Comparison of ENCODE assay signal across 2 cellular contexts in the genomic region with DNA sequence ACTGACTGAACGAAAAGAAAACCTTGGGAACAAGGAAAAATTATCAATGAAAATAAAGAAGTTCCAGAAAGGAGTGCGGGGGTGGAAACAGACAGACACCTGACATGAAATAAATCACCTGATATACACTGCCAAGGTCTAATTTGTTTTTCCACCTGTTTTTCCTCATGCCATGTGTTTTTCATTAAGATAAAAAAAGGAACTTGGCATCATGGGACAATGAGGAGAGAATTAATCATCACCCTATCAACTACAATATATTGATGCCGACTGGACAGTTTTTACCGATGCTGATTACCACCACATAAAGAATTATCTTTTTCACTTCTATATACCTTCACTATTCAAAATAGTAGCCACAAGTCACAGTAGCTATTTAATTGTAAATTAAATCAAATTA.
TF ChIP-seq lines count a peak whose summit lies in the region.

No MANE protein-coding gene starts in this region.

TF ChIP-seq in SK-N-SH, 30 proteins besides CTCF, POLR2A, EP300 and RAD21 (continued from another document):
- TF ChIP-seq, protein P1, sequence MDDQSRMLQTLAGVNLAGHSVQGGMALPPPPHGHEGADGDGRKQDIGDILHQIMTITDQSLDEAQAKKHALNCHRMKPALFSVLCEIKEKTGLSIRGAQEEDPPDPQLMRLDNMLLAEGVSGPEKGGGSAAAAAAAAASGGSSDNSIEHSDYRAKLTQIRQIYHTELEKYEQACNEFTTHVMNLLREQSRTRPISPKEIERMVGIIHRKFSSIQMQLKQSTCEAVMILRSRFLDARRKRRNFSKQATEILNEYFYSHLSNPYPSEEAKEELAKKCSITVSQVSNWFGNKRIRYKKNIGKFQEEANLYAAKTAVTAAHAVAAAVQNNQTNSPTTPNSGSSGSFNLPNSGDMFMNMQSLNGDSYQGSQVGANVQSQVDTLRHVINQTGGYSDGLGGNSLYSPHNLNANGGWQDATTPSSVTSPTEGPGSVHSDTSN (IDR thresholded peaks at IDR 0.05) = peak; percentile 72
- TF ChIP-seq TAF1 (IDR thresholded peaks at IDR 0.05; ENCODE audit: borderline replicate concordance, low read depth, low read length) (no peak), TCF12 (IDR thresholded peaks at IDR 0.05) (peak; percentile 86), NFIC (IDR thresholded peaks at IDR 0.05; ENCODE audit: borderline replicate concordance) (peak; percentile 52; the same call in 1 of the 2 replicates), FOXJ3 (CRISPR knock-in tag; IDR thresholded peaks at IDR 0.05) (no peak), USF2 (IDR thresholded peaks at IDR 0.05; ENCODE audit: borderline replicate concordance, low read depth, low read length) (no peak)
- TF ChIP-seq, protein P2, sequence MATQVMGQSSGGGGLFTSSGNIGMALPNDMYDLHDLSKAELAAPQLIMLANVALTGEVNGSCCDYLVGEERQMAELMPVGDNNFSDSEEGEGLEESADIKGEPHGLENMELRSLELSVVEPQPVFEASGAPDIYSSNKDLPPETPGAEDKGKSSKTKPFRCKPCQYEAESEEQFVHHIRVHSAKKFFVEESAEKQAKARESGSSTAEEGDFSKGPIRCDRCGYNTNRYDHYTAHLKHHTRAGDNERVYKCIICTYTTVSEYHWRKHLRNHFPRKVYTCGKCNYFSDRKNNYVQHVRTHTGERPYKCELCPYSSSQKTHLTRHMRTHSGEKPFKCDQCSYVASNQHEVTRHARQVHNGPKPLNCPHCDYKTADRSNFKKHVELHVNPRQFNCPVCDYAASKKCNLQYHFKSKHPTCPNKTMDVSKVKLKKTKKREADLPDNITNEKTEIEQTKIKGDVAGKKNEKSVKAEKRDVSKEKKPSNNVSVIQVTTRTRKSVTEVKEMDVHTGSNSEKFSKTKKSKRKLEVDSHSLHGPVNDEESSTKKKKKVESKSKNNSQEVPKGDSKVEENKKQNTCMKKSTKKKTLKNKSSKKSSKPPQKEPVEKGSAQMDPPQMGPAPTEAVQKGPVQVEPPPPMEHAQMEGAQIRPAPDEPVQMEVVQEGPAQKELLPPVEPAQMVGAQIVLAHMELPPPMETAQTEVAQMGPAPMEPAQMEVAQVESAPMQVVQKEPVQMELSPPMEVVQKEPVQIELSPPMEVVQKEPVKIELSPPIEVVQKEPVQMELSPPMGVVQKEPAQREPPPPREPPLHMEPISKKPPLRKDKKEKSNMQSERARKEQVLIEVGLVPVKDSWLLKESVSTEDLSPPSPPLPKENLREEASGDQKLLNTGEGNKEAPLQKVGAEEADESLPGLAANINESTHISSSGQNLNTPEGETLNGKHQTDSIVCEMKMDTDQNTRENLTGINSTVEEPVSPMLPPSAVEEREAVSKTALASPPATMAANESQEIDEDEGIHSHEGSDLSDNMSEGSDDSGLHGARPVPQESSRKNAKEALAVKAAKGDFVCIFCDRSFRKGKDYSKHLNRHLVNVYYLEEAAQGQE (IDR thresholded peaks at IDR 0.05; ENCODE audit: low read depth, low read length) = no peak

TF ChIP-seq in SK-N-SH treated with all-trans-retinoic acid at 6 μM for 48 hours, 23 proteins besides CTCF, POLR2A, EP300 and RAD21 (continued from another document):
- no peak for TF ChIP-seq POU6F1 (CRISPR knock-in tag; IDR thresholded peaks at IDR 0.05; ENCODE audit: borderline replicate concordance, low read depth)
